22 cellular contexts compared by ENCODE assay signal in the genomic region with DNA sequence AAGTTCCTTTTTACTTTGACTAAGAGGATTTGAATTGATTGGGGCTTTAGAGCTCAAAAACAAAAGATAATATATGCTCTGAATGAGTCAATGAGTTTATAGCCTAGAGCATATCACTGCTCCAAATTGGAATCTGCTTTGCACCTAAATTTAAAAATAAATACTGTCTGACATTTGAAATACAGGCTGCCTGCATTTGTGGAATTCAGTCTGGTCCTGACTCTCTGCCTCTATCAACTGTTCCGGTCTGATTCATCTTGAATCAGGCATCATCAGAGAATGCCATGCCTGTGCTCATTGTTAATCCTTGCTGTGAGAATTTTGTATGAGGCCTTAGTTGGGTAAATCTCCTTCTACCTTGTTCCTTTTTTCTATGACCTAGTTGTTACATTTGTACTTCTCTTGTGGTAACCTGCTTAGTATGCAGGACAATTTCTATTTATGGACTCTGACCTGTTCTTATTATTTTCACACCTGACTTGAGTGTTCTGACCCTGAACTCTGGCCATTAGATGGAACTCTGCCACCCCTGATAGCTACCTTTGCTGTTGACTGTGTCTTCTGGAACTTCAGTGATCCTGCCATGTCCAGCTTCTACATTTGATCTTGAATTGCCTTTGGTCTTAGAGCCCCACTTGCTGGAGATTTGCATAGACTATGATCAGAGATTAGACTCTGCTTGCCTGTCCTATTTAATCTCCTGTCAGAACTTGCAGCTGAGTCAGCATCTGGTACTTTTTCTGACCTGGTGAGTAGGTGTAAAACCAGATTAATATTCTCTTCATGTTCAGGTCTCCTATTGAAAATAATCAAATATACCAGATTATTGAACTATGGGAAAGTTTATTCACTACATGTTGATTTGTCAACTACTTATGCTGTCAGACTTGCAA.
A peak's percentile ranks its signal among the peaks of the same experiment; 100 is the strongest.
DNase-seq lines count a peak whose midpoint lies in the region; ATAC-seq, FAIRE-seq and TF ChIP-seq lines count a peak whose summit lies in the region.
"Had no signal": no experiment of that assay in that cellular context is flagged by ENCODE, and none has a peak within 500 bp of the region (broad histone marks: within the 10 kb centered on the region; RNA-seq: fewer than 3 reads in every experiment).

No MANE protein-coding gene starts in this region.

- H3K27ac ChIP-seq in kidney (ENCODE audit: low read depth in 2 of 2, low read length in 2 of 2): no peak overlapping the region
- H3K27ac ChIP-seq: BLaER1 treated with 17β-estradiol and CSF1 and Interleukin-3, amounts not matched to agents 10 nM and 100 nM; body of pancreas; left lung; right atrium auricular region; SK-N-MC; upper lobe of right lung had no signal

- in situ Hi-C loops in Caki2 (cut with HindIII; ENCODE audit: low pct_unique_long_range_greater_than_20kb, low sequenced_read_pairs): no loop called here

- H3K27me3 ChIP-seq in adipocyte (replicated peaks; ENCODE audit: control insufficient read depth, insufficient read depth, low read length): no peaks in the 10 kb centered on the region
- H3K27me3 ChIP-seq: BLaER1 treated with 17β-estradiol and CSF1 and Interleukin-3, amounts not matched to agents 10 nM and 100 nM; body of pancreas; left lung; right atrium auricular region; upper lobe of right lung had no signal

- H3K9ac ChIP-seq in adipocyte (ENCODE audit: low read length) (no peak overlapping the region), kidney (ENCODE audit: low read length in 2 of 2) (no peak overlapping the region)
- H3K9ac ChIP-seq: BLaER1 treated with 17β-estradiol and CSF1 and Interleukin-3, amounts not matched to agents 10 nM and 100 nM had no signal

- H3K4me1 ChIP-seq in adipocyte (ENCODE audit: control insufficient read depth, insufficient read depth, low read length): no peaks in the 10 kb centered on the region
- no peaks in the 10 kb centered on the region for H3K4me1 ChIP-seq in kidney (ENCODE audit: control insufficient read depth in 1 of 2, insufficient read depth in 1 of 2, low read depth in 1 of 2, low read length in 2 of 2)
- H3K4me1 ChIP-seq: BLaER1 treated with 17β-estradiol and CSF1 and Interleukin-3, amounts not matched to agents 10 nM and 100 nM; body of pancreas; left lung; right atrium auricular region; upper lobe of right lung had no signal

- intact Hi-C loops in kidney (cut with DNase I): no loop called here

- ATAC-seq in GM21360 (IDR thresholded peaks at IDR 0.05; ENCODE audit: unreplicated experiment) (no peak), HG03280 (IDR thresholded peaks at IDR 0.05; ENCODE audit: unreplicated experiment) (no peak)
- ATAC-seq: body of pancreas; left lung; naive thymus-derived CD8-positive, alpha-beta T cell; T-helper 17 cell; upper lobe of right lung had no signal

- FAIRE-seq in kidney (lab: Jason Lieb, UNC): no peak

- TF ChIP-seq CTCF in kidney (IDR thresholded peaks at IDR 0.05; ENCODE audit: borderline replicate concordance, extremely low read depth, insufficient read depth): no peak

- no peak overlapping the region for H3K4me3 ChIP-seq in adipocyte (ENCODE audit: low read length)
- H3K4me3 ChIP-seq in kidney (ENCODE audit: low read length in 2 of 2): no peak overlapping the region
- H3K4me3 ChIP-seq: BLaER1 treated with 17β-estradiol and CSF1 and Interleukin-3, amounts not matched to agents 10 nM and 100 nM; body of pancreas; left lung; right atrium auricular region; SK-N-MC; upper lobe of right lung had no signal

- peak; percentile 55 for DNase-seq in Caki2 (ENCODE audit: low read depth)
- peak; percentile 6 for DNase-seq in HS-5 (ENCODE audit: low read depth)
- peak; percentile 66 for DNase-seq in adipocyte (ENCODE audit: low read depth)
- peak; percentile 0 for DNase-seq in iris pigment epithelial cell (ENCODE audit: low read depth)
- no peak for DNase-seq in islet precursor cell
- DNase-seq in kidney: no peak
- DNase-seq: activated CD4-positive, alpha-beta T cell treated with anti-CD3 and anti-CD28 coated beads, Interleukin-2, amount 10 ng/mL, durations not matched to agents 24 days and 14 days; body of pancreas; HCEC 1CT; Kasumi-1; left lung; naive thymus-derived CD8-positive, alpha-beta T cell; NCI-H1105; NCI-H2081 treated with DMSO at 0.1 percent for 48 hours; RPMI8226; T-helper 17 cell; upper lobe of right lung had no signal

- H3K36me3 ChIP-seq in adipocyte (ENCODE audit: control insufficient read depth, insufficient read depth, low read length, severe bottlenecking) (no peaks in the 10 kb centered on the region), kidney (ENCODE audit: control insufficient read depth in 1 of 2, insufficient read depth in 2 of 2, low read length in 2 of 2) (no peaks in the 10 kb centered on the region)
- H3K36me3 ChIP-seq: BLaER1 treated with 17β-estradiol and CSF1 and Interleukin-3, amounts not matched to agents 10 nM and 100 nM; left lung; right atrium auricular region; upper lobe of right lung had no signal

- H3K9me3 ChIP-seq in adipocyte (ENCODE audit: control insufficient read depth, low read length) (peaks cover 2% of the 10 kb centered on the region), kidney (ENCODE audit: control insufficient read depth in 1 of 2, low read length in 2 of 2) (no peaks in the 10 kb centered on the region)
- H3K9me3 ChIP-seq: body of pancreas, upper lobe of right lung had no signal

Comparison
In these comparisons a context has a peak if more than half of its experiments do, and no peak if none do; other contexts are left out.
1. DNase-seq: peak in Caki2 (single experiment), HS-5 (single experiment), adipocyte (single experiment) and iris pigment epithelial cell (single experiment); none in islet precursor cell (single experiment) and kidney (single experiment).